In genomic region chr9:82829818-82830217, GRCh38 we compare ENCODE assay signal across 29 cellular contexts.
A peak's percentile ranks its signal among the peaks of the same experiment; 100 is the strongest.
DNase-seq lines count a peak whose midpoint lies in the region; ATAC-seq and FAIRE-seq lines count a peak whose summit lies in the region.
"Had no signal": no experiment of that assay in that cellular context is flagged by ENCODE, and none has a peak within 500 bp of the region (broad histone marks: within the 10 kb centered on the region; RNA-seq: fewer than 3 reads in every experiment).

No MANE protein-coding gene starts in this region.

- H3K9me3 ChIP-seq in small intestine (ENCODE audit: control insufficient read depth, low read depth): no peaks in the 10 kb centered on the region
- H3K9me3 ChIP-seq: BE2C, esophagus squamous epithelium, ovary, Peyer's patch had no signal

- no peaks in the 10 kb centered on the region for H3K27me3 ChIP-seq in small intestine (ENCODE audit: control insufficient read depth in 2 of 2, insufficient read depth in 2 of 2, low read length in 2 of 2)
- H3K27me3 ChIP-seq: BE2C, esophagus squamous epithelium, heart right ventricle, ovary, Peyer's patch had no signal

- ATAC-seq in HG03460 (IDR thresholded peaks at IDR 0.05; ENCODE audit: unreplicated experiment) (no peak), GM21825 (IDR thresholded peaks at IDR 0.05; ENCODE audit: unreplicated experiment) (no peak)
- ATAC-seq: activated naive CD8-positive, alpha-beta T cell treated with anti-CD3 and anti-CD28 coated beads, Interleukin-2, amount 50 U/mL, for 24 hours; activated T-cell treated with anti-CD3 and anti-CD28 coated beads, Interleukin-2, amount 50 U/mL, for 4 hours; heart right ventricle; right cardiac atrium had no signal

- WGBS in small intestine, 3 donors: 6 to 28% (median 18%) methylated on average over 4 of the region's 4 CpGs

- no peak for FAIRE-seq in small intestine (lab: Jason Lieb, UNC)

- H3K36me3 ChIP-seq in small intestine (ENCODE audit: control insufficient read depth in 2 of 2, insufficient read depth in 2 of 2, low read length in 2 of 2): no peaks in the 10 kb centered on the region
- H3K36me3 ChIP-seq: BE2C, esophagus squamous epithelium, heart right ventricle, ovary, Peyer's patch had no signal

- H3K4me1 ChIP-seq in small intestine (ENCODE audit: control insufficient read depth in 2 of 2, insufficient read depth in 1 of 2, low read depth in 1 of 2, low read length in 1 of 2): no peaks in the 10 kb centered on the region
- H3K4me1 ChIP-seq: esophagus squamous epithelium, heart right ventricle, Peyer's patch had no signal

- H3K27ac ChIP-seq in small intestine (ENCODE audit: low read depth in 1 of 2, low read length in 1 of 2): no peak overlapping the region
- H3K27ac ChIP-seq: esophagus squamous epithelium, heart right ventricle, ovary, Peyer's patch had no signal

- DNase-seq in NCI-H2196 (lab: John Stamatoyannopoulos, UW; ENCODE audit: unreplicated experiment): peak; percentile 45
- no peak for DNase-seq in NCI-H2196 treated with DMSO at 0.1 percent for 48 hours (lab: John Stamatoyannopoulos, UW; ENCODE audit: unreplicated experiment)
- DNase-seq in NCI-H1105 treated with DMSO at 0.1 percent for 48 hours (lab: John Stamatoyannopoulos, UW): peak; percentile 89
- DNase-seq in NCI-H748 (lab: John Stamatoyannopoulos, UW; ENCODE audit: unreplicated experiment): peak; percentile 86
- DNase-seq in small intestine: peak; percentile 38
- DNase-seq in H4 (ENCODE audit: low spot score): no peak
- DNase-seq: ACHN; activated CD4-positive, alpha-beta T cell treated with anti-CD3 and anti-CD28 coated beads, Interleukin-2, amount 10 ng/mL, durations not matched to agents 24 days and 14 days; activated naive CD8-positive, alpha-beta T cell treated with anti-CD3 and anti-CD28 coated beads, Interleukin-2, amount 50 U/mL, for 24 hours; activated T-cell treated with anti-CD3 and anti-CD28 coated beads, Interleukin-2, amount 50 U/mL, for 4 hours; BE2C; CD8-positive, alpha-beta memory T cell; esophagus squamous epithelium; foreskin melanocyte; heart right ventricle; HFFc6; IMR-90; NCI-H1436; ovary; Peyer's patch; right cardiac atrium; SIG-M5; stimulated activated CD4-positive, alpha-beta T cell treated with anti-CD3 and anti-CD28 coated beads, Interleukin-2, amount 100 ng/mL, for 48 hours; SW 1271; T-helper 9 cell; trophoblast cell had no signal

- no peak overlapping the region for H3K4me3 ChIP-seq in small intestine (ENCODE audit: low read depth in 1 of 2, low read length in 2 of 2)
- H3K4me3 ChIP-seq: esophagus squamous epithelium, heart right ventricle, lung, ovary, Peyer's patch had no signal

Comparison
In these comparisons a context has a peak if more than half of its experiments do, and no peak if none do; other contexts are left out.
1. DNase-seq: peak in NCI-H2196 (single experiment), NCI-H1105 treated with DMSO at 0.1 percent for 48 hours (single experiment), NCI-H748 (single experiment) and small intestine (single experiment); none in NCI-H2196 treated with DMSO at 0.1 percent for 48 hours (single experiment) and H4 (single experiment).